ENCODE assay signal across 7 cellular contexts in genomic region chr15:41231536-41231935, GRCh38. TPM values are rescaled to one million over a fixed set of nuclear protein-coding genes. Genes with fewer than 3 reads are reported as not detected.
A peak's percentile ranks its signal among the peaks of the same experiment; 100 is the strongest.
DNase-seq lines count a peak whose midpoint lies in the region; ATAC-seq, FAIRE-seq and TF ChIP-seq lines count a peak whose summit lies in the region.

No MANE protein-coding gene starts in this region.

- H3K4me3 ChIP-seq in HUES64 (ENCODE audit: low read length) (peak overlapping the region; percentile 72), adrenal gland (peak overlapping the region; percentile 68 to 98 (median 88)), kidney (ENCODE audit: low read length in 2 of 2) (peak overlapping the region; percentile 88 to 90), stomach smooth muscle (ENCODE audit: low read length in 2 of 2) (peak overlapping the region; percentile 70 to 97)

- intact Hi-C loops in adrenal gland (cut with DNase I): loop anchor here in 1 of 2 donors (10.0 kb wide), 1 partner anchor 53 kb away; no protein-coding TSS in a partner anchor
- intact Hi-C loops in kidney (cut with DNase I): no loop called here

- H3K27ac ChIP-seq in HUES64 (ENCODE audit: low read depth, low read length) (peak overlapping the region; percentile 48; the same call in 1 of the 2 replicates), adrenal gland (peak overlapping the region; percentile 93 to 96 (median 93)), kidney (ENCODE audit: low read depth in 2 of 2, low read length in 2 of 2) (peak overlapping the region; percentile 89 to 91), stomach smooth muscle (ENCODE audit: low read length) (peak overlapping the region; percentile 89)

- TF ChIP-seq POLR2A in adrenal gland (IDR thresholded peaks at IDR 0.05): no peak

- H3K4me1 ChIP-seq in HUES64 (ENCODE audit: insufficient read depth, low read length): peaks cover 3% of the 10 kb centered on the region; the same call in 1 of the 2 replicates
- H3K4me1 ChIP-seq in adrenal gland (replicated peaks in 1 of 2): peaks cover 17 to 22% of the 10 kb centered on the region in 2 donors
- H3K4me1 ChIP-seq in kidney (ENCODE audit: control insufficient read depth in 1 of 2, insufficient read depth in 1 of 2, low read depth in 1 of 2, low read length in 2 of 2): peaks cover 2 to 3% of the 10 kb centered on the region in 2 donors
- H3K4me1 ChIP-seq in stomach smooth muscle (ENCODE audit: control insufficient read depth, insufficient read depth, low read length): peaks cover 16% of the 10 kb centered on the region

- H3K9me3 ChIP-seq in HUES64 (ENCODE audit: insufficient read depth, low read depth, low read length) (no peaks in the 10 kb centered on the region), adrenal gland (replicated peaks in 1 of 3) (no peaks in the 10 kb centered on the region), kidney (ENCODE audit: control insufficient read depth in 1 of 2, low read length in 2 of 2) (no peaks in the 10 kb centered on the region), stomach smooth muscle (ENCODE audit: control insufficient read depth in 2 of 2, low read length in 2 of 2) (no peaks in the 10 kb centered on the region)

- no peaks in the 10 kb centered on the region; the same call in 1 of the 2 replicates for H3K36me3 ChIP-seq in HUES64 (ENCODE audit: insufficient read depth, low read length)
- no peaks in the 10 kb centered on the region for H3K36me3 ChIP-seq in adrenal gland (replicated peaks in 1 of 2)
- no peaks in the 10 kb centered on the region for H3K36me3 ChIP-seq in kidney (ENCODE audit: control insufficient read depth in 1 of 2, insufficient read depth in 2 of 2, low read length in 2 of 2)
- no peaks in the 10 kb centered on the region for H3K36me3 ChIP-seq in stomach smooth muscle (ENCODE audit: control insufficient read depth in 2 of 2, insufficient read depth in 2 of 2, low read length in 2 of 2)

- ATAC-seq in GM21381 (IDR thresholded peaks at IDR 0.05; ENCODE audit: unreplicated experiment) (no peak), HG03432 (IDR thresholded peaks at IDR 0.05; ENCODE audit: unreplicated experiment) (no peak)

- no peak for FAIRE-seq in kidney (lab: Jason Lieb, UNC)

- 3% methylated on average over 12 of the region's 12 CpGs for WGBS in HUES64
- 0 to 1% (median 0%) methylated on average over 9 to 12 of the region's 12 CpGs for WGBS in adrenal gland, 4 donors

- peak overlapping the region; percentile 65 for H3K9ac ChIP-seq in HUES64 (ENCODE audit: low read depth, low read length)
- H3K9ac ChIP-seq in kidney (ENCODE audit: low read length in 2 of 2): peak overlapping the region; percentile 50 to 72
- H3K9ac ChIP-seq in stomach smooth muscle (ENCODE audit: low read length in 2 of 2): peak overlapping the region; percentile 70 to 93

- peak in 1 of 7 donors; percentile 53 for DNase-seq in adrenal gland
- no peak for DNase-seq in kidney
- DNase-seq in NCI-H748 treated with DMSO at 0.1 percent for 48 hours (lab: John Stamatoyannopoulos, UW): no peak

- peaks cover 5% of the 10 kb centered on the region; the same call in 1 of the 2 replicates for H3K27me3 ChIP-seq in HUES64 (ENCODE audit: insufficient read depth, low read length)
- H3K27me3 ChIP-seq in adrenal gland: no peaks in the 10 kb centered on the region
- H3K27me3 ChIP-seq in stomach smooth muscle (ENCODE audit: control insufficient read depth in 1 of 2, insufficient read depth in 2 of 2, low read length in 2 of 2): no peaks in the 10 kb centered on the region

- no peak for TF ChIP-seq CTCF in adrenal gland (IDR thresholded peaks at IDR 0.05)
- no peak for TF ChIP-seq CTCF in kidney (IDR thresholded peaks at IDR 0.05; ENCODE audit: borderline replicate concordance, extremely low read depth, insufficient read depth)

RNA-seq across cellular contexts. Expression of gene CHP1, which starts 0.5 kb away (rescaled TPM):
- 50.6 TPM for polyA plus RNA-seq in HUES64 (2013, experiment 1 of 2)
- polyA plus RNA-seq in HUES64 (2013, experiment 2 of 2): 55.0 TPM
- 100 to 1,000 TPM; 162 to 387 (median 187) TPM for total RNA-seq in adrenal gland
- polyA plus RNA-seq in adrenal gland: 100 to 1,000 TPM in 1 of 3 donors, 10 to 100 TPM in 2; 39.7 to 162 (median 40.5) TPM
- total RNA-seq in kidney: 171 TPM
- polyA plus RNA-seq in kidney (ENCODE audit: insufficient read depth, low read depth, low replicate concordance): 85.5 TPM

RNA-seq across cellular contexts. Expression of gene EXD1, which starts 1.0 kb away (rescaled TPM):
- polyA plus RNA-seq in HUES64 (2013, experiment 1 of 2): not detected
- not detected for polyA plus RNA-seq in HUES64 (2013, experiment 2 of 2)
- total RNA-seq in adrenal gland: not detected
- not detected for polyA plus RNA-seq in adrenal gland
- not detected for total RNA-seq in kidney
- polyA plus RNA-seq in kidney (ENCODE audit: insufficient read depth, low read depth, low replicate concordance): not detected
